In the genomic region with DNA sequence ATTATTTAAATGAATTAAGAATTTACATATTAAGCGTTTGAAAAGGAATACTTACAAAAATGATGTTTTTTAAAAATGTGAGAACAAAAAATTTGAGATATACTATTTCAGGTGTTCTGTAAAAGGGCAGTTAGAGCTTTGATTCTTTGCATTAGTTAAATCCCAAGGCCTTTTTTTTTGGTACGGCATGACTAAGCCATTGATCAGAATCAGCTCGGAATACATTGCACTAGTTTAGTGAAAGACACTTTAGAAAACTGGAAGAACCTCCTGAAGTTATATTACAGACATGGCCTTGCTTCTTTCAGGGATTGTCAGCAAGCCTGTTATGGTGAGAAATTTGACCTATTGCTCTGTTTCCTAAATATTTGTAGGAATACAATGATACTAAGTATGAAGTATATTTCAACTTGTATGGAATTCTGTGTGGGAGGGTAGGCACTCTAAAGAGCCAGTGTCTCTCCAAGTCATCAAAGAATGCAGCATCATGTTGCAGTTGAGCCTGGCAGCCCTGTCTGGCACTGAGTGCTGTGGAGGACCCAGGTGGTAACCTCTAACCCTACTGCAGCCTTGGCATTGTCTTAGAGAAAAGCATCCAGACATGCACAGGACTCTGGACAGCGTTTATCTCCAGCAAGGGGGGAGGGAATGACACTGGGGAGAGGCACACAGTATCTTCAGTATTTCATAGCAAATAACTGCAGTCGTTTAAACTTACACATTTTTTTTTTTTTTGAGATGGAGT, we compare ENCODE assay signal across 8 cellular contexts. TPM values are rescaled to one million over a fixed set of nuclear protein-coding genes. Genes with fewer than 3 reads are reported as not detected.
DNase-seq lines count a peak whose midpoint lies in the region; ATAC-seq and TF ChIP-seq lines count a peak whose summit lies in the region.

No MANE protein-coding gene starts in this region.

- H3K4me3 ChIP-seq in Caco-2 (ENCODE audit: low read depth, low read length) = peak overlapping the region; percentile 98
- peak overlapping the region; percentile 95 for H3K4me3 ChIP-seq in OCI-LY1 (ENCODE audit: low read depth, low read length, poor library complexity, severe bottlenecking)
- peak overlapping the region; percentile 98 for H3K4me3 ChIP-seq in neuron (ENCODE audit: low read length)

- no peaks in the 10 kb centered on the region for H3F3A ChIP-seq in OCI-LY1 (ENCODE audit: insufficient read depth, low read length)

- no peak overlapping the region for H2AFZ ChIP-seq in OCI-LY1 (ENCODE audit: low read length)
- no peak overlapping the region for H2AFZ ChIP-seq in neuron (ENCODE audit: low read depth, low read length)

- peaks cover 7% of the 10 kb centered on the region for H3K4me1 Mint-ChIP-seq in Caco-2 (ENCODE audit: low read depth, unreplicated experiment)
- H3K4me1 Mint-ChIP-seq in effector memory CD8-positive, alpha-beta T cell (ENCODE audit: low read depth in 2 of 2) = peaks cover 36% of the 10 kb centered on the region in 2 donors

- no peaks in the 10 kb centered on the region for H3K9me2 ChIP-seq in OCI-LY1 (ENCODE audit: low read depth, low read length)

- no peaks in the 10 kb centered on the region for H3K9me3 ChIP-seq in Caco-2
- no peaks in the 10 kb centered on the region for H3K9me3 ChIP-seq in OCI-LY1 (ENCODE audit: low read length)
- no peaks in the 10 kb centered on the region for H3K9me3 ChIP-seq in neuron (ENCODE audit: low read length)

- H3K36me3 Mint-ChIP-seq in Caco-2 (ENCODE audit: insufficient read depth, unreplicated experiment) = peaks cover 4% of the 10 kb centered on the region
- H3K36me3 Mint-ChIP-seq in effector memory CD8-positive, alpha-beta T cell (ENCODE audit: insufficient read depth) = peaks cover 33% of the 10 kb centered on the region

- no peak for DNase-seq in Caco-2
- no peak for DNase-seq in effector memory CD8-positive, alpha-beta T cell
- no peak for DNase-seq in NCI-H774 (lab: John Stamatoyannopoulos, UW)
- no peak for DNase-seq in C1 segment of cervical spinal cord (lab: John Stamatoyannopoulos, UW)
- no peak for DNase-seq in effector CD8-positive, alpha-beta T cell (lab: John Stamatoyannopoulos, UW)

- H3K27me3 Mint-ChIP-seq in Caco-2 (ENCODE audit: insufficient read depth, unreplicated experiment) = no peaks in the 10 kb centered on the region
- no peaks in the 10 kb centered on the region for H3K27me3 Mint-ChIP-seq in effector memory CD8-positive, alpha-beta T cell

- CTCF ChIA-PET in Caco-2 (lab: Charles Lee) = no interaction called here

- intact Hi-C loops in Caco-2 (cut with micrococcal nuclease; ENCODE audit: unreplicated experiment) = no loop called here

- H3K4me1 ChIP-seq in Caco-2 = peaks cover 19% of the 10 kb centered on the region
- peaks cover 55% of the 10 kb centered on the region for H3K4me1 ChIP-seq in OCI-LY1 (ENCODE audit: insufficient read depth, low read length, severe bottlenecking)
- H3K4me1 ChIP-seq in neuron (ENCODE audit: insufficient read depth, low read length) = peaks cover 13% of the 10 kb centered on the region

- POLR2A ChIA-PET in Caco-2 (lab: Charles Lee) = interaction anchor here (0.8 kb wide), 1 partner anchor 85 kb away, joined by 3 read pairs; the partner anchor contains the start of gene ZFYVE21

- H3K27me3 ChIP-seq in Caco-2 (replicated peaks; ENCODE audit: control insufficient read depth, insufficient read depth, low read length) (no peaks in the 10 kb centered on the region), OCI-LY1 (ENCODE audit: insufficient read depth, low read length) (no peaks in the 10 kb centered on the region), neuron (ENCODE audit: insufficient read depth, low read length) (no peaks in the 10 kb centered on the region)

- no peaks in the 10 kb centered on the region for H3K9me3 Mint-ChIP-seq in Caco-2 (ENCODE audit: unreplicated experiment)
- H3K9me3 Mint-ChIP-seq in effector memory CD8-positive, alpha-beta T cell = no peaks in the 10 kb centered on the region

- peak overlapping the region; percentile 85 for H3K4me3 Mint-ChIP-seq in Caco-2 (ENCODE audit: unreplicated experiment)
- peak overlapping the region; percentile 84 to 86 for H3K4me3 Mint-ChIP-seq in effector memory CD8-positive, alpha-beta T cell

- H3K36me3 ChIP-seq in Caco-2 (ENCODE audit: control insufficient read depth, insufficient read depth, low read length) (no peaks in the 10 kb centered on the region), OCI-LY1 (ENCODE audit: insufficient read depth, low read length) (0 out of 2 replicates have a peak, but pooled peaks cover 3% of the 10 kb centered on the region), neuron (ENCODE audit: insufficient read depth, low read length) (peaks cover 14% of the 10 kb centered on the region)

- ATAC-seq in effector memory CD8-positive, alpha-beta T cell (replicated peaks) = no peak
- no peak for ATAC-seq in HG03442 (IDR thresholded peaks at IDR 0.05; ENCODE audit: unreplicated experiment)

- H3K27ac ChIP-seq in OCI-LY1 (ENCODE audit: low read depth, low read length, poor library complexity, severe bottlenecking) = no peak overlapping the region

- no peaks in the 10 kb centered on the region for H4K20me1 ChIP-seq in OCI-LY1 (ENCODE audit: insufficient read depth, low read length)

- H3K4me2 ChIP-seq in OCI-LY1 (ENCODE audit: low read length) = peak overlapping the region; percentile 97

- H3K79me2 ChIP-seq in OCI-LY1 (ENCODE audit: insufficient read depth, low read length) = peaks cover 59% of the 10 kb centered on the region

- peak overlapping the region; percentile 89 for H3K9ac ChIP-seq in OCI-LY1 (ENCODE audit: low read length)

- H3K27ac Mint-ChIP-seq in Caco-2 (ENCODE audit: unreplicated experiment) = peak overlapping the region; percentile 63
- H3K27ac Mint-ChIP-seq in effector memory CD8-positive, alpha-beta T cell = peak overlapping the region; percentile 91 to 94

- BruUV-seq in Caco-2 (replicated peaks; lab: Mats Ljungman, UMichigan) = TSS peak; percentile 75

- TF ChIP-seq CTCF in Caco-2 (IDR thresholded peaks at IDR 0.05; ENCODE audit: insufficient read depth in 1 of 2, low read depth in 1 of 2, low read length in 1 of 2, severe bottlenecking in 1 of 2, unreplicated experiment in 1 of 2) = no peak
- TF ChIP-seq CTCF in OCI-LY1 (IDR thresholded peaks at IDR 0.05; ENCODE audit: low read length) = no peak

RNA-seq across cellular contexts. Expression of gene KLC1, which starts 1.5 kb away (rescaled TPM):
- 108 and 110 TPM in 2 replicates for total RNA-seq in Caco-2 (2022)
